In genomic region chr3:170331143-170331542, GRCh38 we compare ENCODE assay signal across 16 cellular contexts. TPM values are rescaled to one million over a fixed set of nuclear protein-coding genes. Genes with fewer than 3 reads are reported as not detected.
DNase-seq lines count a peak whose midpoint lies in the region; ATAC-seq, FAIRE-seq and TF ChIP-seq lines count a peak whose summit lies in the region.
"Had no signal": no experiment of that assay in that cellular context is flagged by ENCODE, and none has a peak within 500 bp of the region (broad histone marks: within the 10 kb centered on the region; RNA-seq: fewer than 3 reads in every experiment).

No MANE protein-coding gene starts in this region.

- H3K36me3 ChIP-seq in heart right ventricle = no peaks in the 10 kb centered on the region
- H3K36me3 ChIP-seq in suprapubic skin = no peaks in the 10 kb centered on the region

- TF ChIP-seq CTCF in heart right ventricle (IDR thresholded peaks at IDR 0.05) = no peak
- no peak for TF ChIP-seq CTCF in suprapubic skin (IDR thresholded peaks at IDR 0.05)

- ATAC-seq in heart right ventricle (peak in 6 of 8 donors; percentile 29 to 68 (median 53)), Right ventricle myocardium inferior (no peak), right cardiac atrium (peak; percentile 71 to 95), HG02852 (IDR thresholded peaks at IDR 0.05; ENCODE audit: unreplicated experiment) (no peak)
- ATAC-seq: stimulated activated naive CD8-positive, alpha-beta T cell treated with anti-CD3 and anti-CD28 coated beads, Interleukin-15, amount 100 ng/mL, for 72 hours had no signal

- TF ChIP-seq POLR2A in suprapubic skin (IDR thresholded peaks at IDR 0.05) = no peak

- FAIRE-seq in GM19239 (lab: Jason Lieb, UNC) = no peak
- FAIRE-seq: A204.1, colon had no signal

- H3K4me3 ChIP-seq in heart right ventricle = no peak overlapping the region
- no peak overlapping the region for H3K4me3 ChIP-seq in right cardiac atrium (ENCODE audit: low read length)
- no peak overlapping the region for H3K4me3 ChIP-seq in suprapubic skin

- H3K27ac ChIP-seq in heart right ventricle (no peak overlapping the region), right cardiac atrium (ENCODE audit: low read length) (no peak overlapping the region), suprapubic skin (no peak overlapping the region)

- H3K9me3 ChIP-seq in heart right ventricle (peaks cover 0 to 19% (median 0%) of the 10 kb centered on the region in 11 donors), right cardiac atrium (ENCODE audit: control insufficient read depth, low read length) (peaks cover 2% of the 10 kb centered on the region), suprapubic skin (no peaks in the 10 kb centered on the region)

- no peak for TF ChIP-seq EP300 in suprapubic skin (IDR thresholded peaks at IDR 0.05)

- H3K27me3 ChIP-seq in heart right ventricle = no peaks in the 10 kb centered on the region
- no peaks in the 10 kb centered on the region for H3K27me3 ChIP-seq in right cardiac atrium (ENCODE audit: control insufficient read depth, insufficient read depth)
- no peaks in the 10 kb centered on the region for H3K27me3 ChIP-seq in suprapubic skin

- H3K4me1 ChIP-seq in heart right ventricle (peaks cover 0 to 9% (median 0%) of the 10 kb centered on the region in 9 donors), right cardiac atrium (ENCODE audit: control insufficient read depth, insufficient read depth, low read length) (no peaks in the 10 kb centered on the region), suprapubic skin (peaks cover 4% of the 10 kb centered on the region)

- intact Hi-C loops in heart right ventricle (cut with DNase I) (no loop called here), Right ventricle myocardium inferior (cut with DNase I) (no loop called here), right cardiac atrium (cut with DNase I) (no loop called here)

- WGBS in heart right ventricle, 2 donors = 50 to 64% methylated on average over 4 of the region's 4 CpGs
- WGBS in right cardiac atrium = 44% methylated on average over 4 of the region's 4 CpGs
- WGBS in suprapubic skin = 66% methylated on average over 4 of the region's 4 CpGs

- no peak for DNase-seq in heart right ventricle
- DNase-seq in Right ventricle myocardium inferior (ENCODE audit: missing footprints) = no peak
- peak; percentile 76 for DNase-seq in NCI-H146 treated with DMSO at 0.1 percent for 48 hours (lab: John Stamatoyannopoulos, UW; ENCODE audit: unreplicated experiment)
- DNase-seq in right cardiac atrium = peak in 2 of 3 donors; percentile 37 to 49
- DNase-seq in GM19239 (ENCODE audit: insufficient read length, low spot score) = no peak
- DNase-seq in activated CD4-positive, alpha-beta T cell treated with anti-CD3 and anti-CD28 coated beads, Interleukin-2, amount 50 U/mL, for 1 hour = no peak
- no peak for DNase-seq in suprapubic skin (ENCODE audit: low spot score in 2 of 2)
- DNase-seq: foreskin fibroblast; MV-4-11; NCI-H69; nucleus accumbens; stimulated activated CD4-positive, alpha-beta T cell treated with anti-CD3 and anti-CD28 coated beads, Interleukin-2, amount 100 ng/mL, for 24 hours; stimulated activated naive CD8-positive, alpha-beta T cell treated with anti-CD3 and anti-CD28 coated beads, Interleukin-15, amount 100 ng/mL, for 72 hours had no signal

RNA-seq across cellular contexts. Expression of gene SKIL, which starts 26.4 kb away (rescaled TPM):
- total RNA-seq in heart right ventricle = 10 to 100 TPM; 17.7 to 32.1 (median 24.9) TPM
- 10 to 100 TPM in 1 of 2 donors, 1 to 10 TPM in 1; 4.9 to 10.2 TPM for polyA plus RNA-seq in heart right ventricle
- 14.2 TPM for total RNA-seq in Right ventricle myocardium inferior
- total RNA-seq in right cardiac atrium = 10 to 100 TPM; 31.9 to 59.5 (median 39.1) TPM
- polyA plus RNA-seq in right cardiac atrium = 9.6 TPM
- 10 to 100 TPM; 24.9 to 50.6 (median 30.4) TPM for total RNA-seq in suprapubic skin

Comparison
In these comparisons a context has a peak if more than half of its experiments do, and no peak if none do; other contexts are left out.
1. ATAC-seq: peak in heart right ventricle (6 of 8) and right cardiac atrium (2 of 2); none in Right ventricle myocardium inferior (single experiment) and HG02852 (single experiment).
2. DNase-seq: peak in NCI-H146 treated with DMSO at 0.1 percent for 48 hours (single experiment) and right cardiac atrium (2 of 3); none in heart right ventricle (0 of 2), Right ventricle myocardium inferior (single experiment), GM19239 (single experiment), activated CD4-positive, alpha-beta T cell treated with anti-CD3 and anti-CD28 coated beads, Interleukin-2, amount 50 U/mL, for 1 hour (single experiment) and suprapubic skin (0 of 2).